In the genomic region with DNA sequence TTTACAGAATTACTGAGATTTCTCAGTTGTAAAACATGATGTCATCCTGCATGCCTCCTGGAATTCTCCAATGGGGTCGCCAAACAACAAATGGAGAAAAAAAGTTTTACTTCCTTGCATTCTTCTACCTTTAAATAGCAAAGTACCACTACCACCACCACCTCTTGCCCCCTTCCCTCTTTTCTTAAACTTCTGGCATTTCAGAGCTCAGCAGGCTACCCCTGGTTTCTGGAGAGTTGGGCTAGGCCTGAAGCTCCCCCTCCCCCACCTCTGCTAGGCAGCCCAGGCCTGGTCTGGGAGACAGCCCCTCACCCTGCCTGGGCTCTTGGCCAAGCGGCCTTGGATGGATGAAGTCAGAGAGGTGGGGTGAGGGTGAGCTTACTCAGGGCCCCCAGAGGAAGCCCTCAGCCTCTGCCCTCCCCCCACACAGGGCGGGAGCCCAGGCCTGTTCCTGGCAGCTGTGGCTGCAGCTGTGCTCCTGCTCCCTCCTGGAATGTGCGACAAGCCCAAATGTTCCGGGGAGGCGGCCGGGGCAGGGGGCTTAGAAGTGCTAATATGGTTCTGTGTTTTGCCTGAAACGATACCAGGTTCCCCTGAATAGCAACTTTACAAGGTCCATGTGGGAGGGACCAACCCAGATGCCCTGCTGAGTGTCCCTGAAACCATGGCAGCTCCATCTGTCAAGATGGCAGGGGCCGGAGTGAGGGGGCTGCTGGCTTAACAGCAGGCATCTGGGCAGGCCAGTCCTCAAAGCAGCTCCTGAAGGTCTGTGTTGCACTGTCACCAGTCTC, we compare ENCODE assay signal across 8 cellular contexts. TPM values are rescaled to one million over a fixed set of nuclear protein-coding genes. Genes with fewer than 3 reads are reported as not detected.
A peak's percentile ranks its signal among the peaks of the same experiment; 100 is the strongest.
DNase-seq lines count a peak whose midpoint lies in the region; ATAC-seq lines count a peak whose summit lies in the region.

No MANE protein-coding gene starts in this region.

- H3K27me3 ChIP-seq in SJSA1 (replicated peaks) = no peaks in the 10 kb centered on the region

- no peak overlapping the region for H3K4me3 ChIP-seq in SJSA1

- peak overlapping the region; percentile 48 for H3K27ac ChIP-seq in SJSA1

- ATAC-seq in HG02981 (IDR thresholded peaks at IDR 0.05; ENCODE audit: unreplicated experiment) = no peak

- DNase-seq in Ammon's horn (ENCODE audit: low spot score) = peak; percentile 53
- peak; percentile 47 to 49 for DNase-seq in SJSA1 (ENCODE audit: low read depth in 1 of 2, low spot score in 2 of 2)
- DNase-seq in glomerular endothelial cell (ENCODE audit: extremely low read depth, low read depth, low spot score) = peak; percentile 44
- DNase-seq in occipital lobe (lab: John Stamatoyannopoulos, UW) = peak; percentile 42
- no peak for DNase-seq in NCI-H748 (lab: John Stamatoyannopoulos, UW; ENCODE audit: unreplicated experiment)
- DNase-seq in DMS114 treated with DMSO at 0.1 percent for 48 hours (lab: John Stamatoyannopoulos, UW; ENCODE audit: unreplicated experiment) = no peak
- DNase-seq in activated CD4-positive, CD25-positive, alpha-beta regulatory T cell treated with anti-CD3 and anti-CD28 coated beads, Interleukin-2, amount 50 U/mL, for 72 hours = no peak

- no peaks in the 10 kb centered on the region for H3K36me3 ChIP-seq in SJSA1

- H3K9me3 ChIP-seq in SJSA1 (replicated peaks) = no peaks in the 10 kb centered on the region

- peaks cover 17% of the 10 kb centered on the region for H3K4me1 ChIP-seq in SJSA1 (replicated peaks)

RNA-seq across cellular contexts. Expression of gene CCIN, which starts 5.9 kb away (rescaled TPM):
- 0.61 and 1.3 TPM in 2 replicates for total RNA-seq in SJSA1 (2014; rRNA removed; shearing (Covaris generic))
- 0.19 and 0.29 TPM in 2 replicates for total RNA-seq in glomerular endothelial cell
- total RNA-seq in occipital lobe = not detected

RNA-seq across cellular contexts. Expression of gene GLIPR2, which starts 26.7 kb away (rescaled TPM):
- 29.8 and 37.3 TPM in 2 replicates for total RNA-seq in SJSA1 (2014; rRNA removed; shearing (Covaris generic))
- 38.2 and 46.9 TPM in 2 replicates for total RNA-seq in glomerular endothelial cell
- 9.2 TPM for total RNA-seq in occipital lobe

RNA-seq across cellular contexts. Expression of gene CLTA, which starts 27.5 kb away (rescaled TPM):
- total RNA-seq in SJSA1 (2014; rRNA removed; shearing (Covaris generic)) = 248 and 301 TPM in 2 replicates
- total RNA-seq in glomerular endothelial cell (389 and 480 TPM in 2 replicates), occipital lobe (116 TPM)

Comparison
In these comparisons a context has a peak if more than half of its experiments do, and no peak if none do; other contexts are left out.
1. DNase-seq: peak in Ammon's horn (single experiment), SJSA1 (2 of 2), glomerular endothelial cell (single experiment) and occipital lobe (single experiment); none in NCI-H748 (single experiment), DMS114 treated with DMSO at 0.1 percent for 48 hours (single experiment) and activated CD4-positive, CD25-positive, alpha-beta regulatory T cell treated with anti-CD3 and anti-CD28 coated beads, Interleukin-2, amount 50 U/mL, for 72 hours (single experiment).